ENCODE assay signal across 8 cellular contexts in genomic region chr19:30669329-30670010, GRCh38.
DNase-seq lines count a peak whose midpoint lies in the region; ATAC-seq and TF ChIP-seq lines count a peak whose summit lies in the region.

No MANE protein-coding gene starts in this region.

- peak overlapping the region; percentile 29; the same call in 1 of the 2 replicates for H3K4me2 ChIP-seq in MM.1S (ENCODE audit: low read depth, low read length)

- H3K27ac Mint-ChIP-seq in effector memory CD8-positive, alpha-beta T cell: no peak overlapping the region
- peak overlapping the region in 1 of 2 donors; percentile 42 for H3K27ac Mint-ChIP-seq in stimulated activated naive CD8-positive, alpha-beta T cell treated with anti-CD3 and anti-CD28 coated beads, Interleukin-15, amount 100 ng/mL, for 72 hours

- H3K4me3 ChIP-seq in MM.1S (ENCODE audit: low read length): no peak overlapping the region

- H3K9ac ChIP-seq in MM.1S (ENCODE audit: low read length): no peak overlapping the region

- H3K36me3 ChIP-seq in MM.1S (replicated peaks; ENCODE audit: insufficient read depth, low read length): no peaks in the 10 kb centered on the region

- H3K4me1 Mint-ChIP-seq in effector memory CD8-positive, alpha-beta T cell (ENCODE audit: low read depth in 2 of 2): peaks cover 0 to 2% of the 10 kb centered on the region in 2 donors
- H3K4me1 Mint-ChIP-seq in stimulated activated naive CD8-positive, alpha-beta T cell treated with anti-CD3 and anti-CD28 coated beads, Interleukin-15, amount 100 ng/mL, for 72 hours: no peaks in the 10 kb centered on the region

- no peak overlapping the region for H2AFZ ChIP-seq in MM.1S (ENCODE audit: low read length)

- no peaks in the 10 kb centered on the region for H3K9me2 ChIP-seq in MM.1S (replicated peaks; ENCODE audit: insufficient read depth, low read length)

- no peak overlapping the region for H3K27ac ChIP-seq in MM.1S (ENCODE audit: low read length)

- no peak overlapping the region for H3K4me3 Mint-ChIP-seq in effector memory CD8-positive, alpha-beta T cell
- H3K4me3 Mint-ChIP-seq in stimulated activated naive CD8-positive, alpha-beta T cell treated with anti-CD3 and anti-CD28 coated beads, Interleukin-15, amount 100 ng/mL, for 72 hours: no peak overlapping the region

- no peaks in the 10 kb centered on the region for H3K9me3 ChIP-seq in MM.1S (replicated peaks; ENCODE audit: insufficient read depth, low read length)

- peak; percentile 19 for DNase-seq in DMS53 (lab: John Stamatoyannopoulos, UW)
- no peak for DNase-seq in DMS53 treated with DMSO at 0.1 percent for 48 hours (lab: John Stamatoyannopoulos, UW; ENCODE audit: unreplicated experiment)
- DNase-seq in MM.1S: peak; percentile 48
- DNase-seq in activated CD4-positive, alpha-beta T cell treated with anti-CD3 and anti-CD28 coated beads, Interleukin-2, amount 50 U/mL, for 1 hour: peak; percentile 41
- DNase-seq in effector memory CD8-positive, alpha-beta T cell: peak; percentile 13 to 16 (median 13)
- DNase-seq in mesenteric fat pad (ENCODE audit: low spot score): peak; percentile 89
- DNase-seq in stimulated activated naive CD8-positive, alpha-beta T cell treated with anti-CD3 and anti-CD28 coated beads, Interleukin-15, amount 100 ng/mL, for 72 hours: peak; percentile 38 to 45

- H3K4me1 ChIP-seq in MM.1S (ENCODE audit: low read length): no peaks in the 10 kb centered on the region

- H3F3A ChIP-seq in MM.1S (ENCODE audit: insufficient read depth, low read length): no peaks in the 10 kb centered on the region

- H3K79me2 ChIP-seq in MM.1S (ENCODE audit: low read length): no peaks in the 10 kb centered on the region

- no peaks in the 10 kb centered on the region for H3K36me3 Mint-ChIP-seq in effector memory CD8-positive, alpha-beta T cell (ENCODE audit: insufficient read depth)

- peaks cover 73% of the 10 kb centered on the region for H3K27me3 ChIP-seq in MM.1S (replicated peaks; ENCODE audit: insufficient read depth, low read length)

- no peaks in the 10 kb centered on the region for H3K9me3 Mint-ChIP-seq in effector memory CD8-positive, alpha-beta T cell
- no peaks in the 10 kb centered on the region for H3K9me3 Mint-ChIP-seq in stimulated activated naive CD8-positive, alpha-beta T cell treated with anti-CD3 and anti-CD28 coated beads, Interleukin-15, amount 100 ng/mL, for 72 hours

- ATAC-seq in effector memory CD8-positive, alpha-beta T cell (replicated peaks): no peak
- ATAC-seq in stimulated activated naive CD8-positive, alpha-beta T cell treated with anti-CD3 and anti-CD28 coated beads, Interleukin-15, amount 100 ng/mL, for 72 hours: no peak
- no peak for ATAC-seq in HG03159 (IDR thresholded peaks at IDR 0.05; ENCODE audit: unreplicated experiment)

- TF ChIP-seq CTCF in MM.1S (IDR thresholded peaks at IDR 0.05; ENCODE audit: low read length): peak; percentile 80

- H4K20me1 ChIP-seq in MM.1S (ENCODE audit: insufficient read depth, low read length): no peaks in the 10 kb centered on the region

- H3K27me3 Mint-ChIP-seq in effector memory CD8-positive, alpha-beta T cell: peaks cover 53 to 76% of the 10 kb centered on the region in 2 donors
- peaks cover 33% of the 10 kb centered on the region for H3K27me3 Mint-ChIP-seq in stimulated activated naive CD8-positive, alpha-beta T cell treated with anti-CD3 and anti-CD28 coated beads, Interleukin-15, amount 100 ng/mL, for 72 hours
